ENCODE assay signal across 8 cellular contexts in genomic region chr16:88686439-88687253, GRCh38. TPM values are rescaled to one million over a fixed set of nuclear protein-coding genes. Genes with fewer than 3 reads are reported as not detected.
DNase-seq lines count a peak whose midpoint lies in the region; ATAC-seq and TF ChIP-seq lines count a peak whose summit lies in the region.

Gene SNAI3 (minus strand): TSS chr16:88686507. CDS start chr16:88686406, 101 bp downstream.

- H3K79me2 ChIP-seq in DND-41 (ENCODE audit: insufficient read depth, low read length), result no peaks in the 10 kb centered on the region

- H3K4me3 Mint-ChIP-seq in activated naive CD8-positive, alpha-beta T cell treated with anti-CD3 and anti-CD28 coated beads for 36 hours, result peak within 1 kb of the TSS; percentile 76

- no peaks in the 10 kb centered on the region for H3K36me3 ChIP-seq in DND-41 (ENCODE audit: insufficient read depth, low read length)
- no peaks in the 10 kb centered on the region for H3K36me3 ChIP-seq in psoas muscle (ENCODE audit: insufficient read depth in 1 of 2, low read depth in 1 of 2)
- no peaks in the 10 kb centered on the region for H3K36me3 ChIP-seq in vagina

- H3K27ac ChIP-seq in DND-41 (ENCODE audit: low read length), result no peak within 1 kb of the TSS
- H3K27ac ChIP-seq in psoas muscle, result peak within 1 kb of the TSS; percentile 79
- H3K27ac ChIP-seq in vagina, result no peak within 1 kb of the TSS

- no peaks in the 10 kb centered on the region for H3K9me3 ChIP-seq in DND-41 (ENCODE audit: insufficient read depth, low read length, severe bottlenecking)
- no peaks in the 10 kb centered on the region for H3K9me3 ChIP-seq in psoas muscle
- no peaks in the 10 kb centered on the region for H3K9me3 ChIP-seq in vagina

- peak within 1 kb of the TSS; percentile 16 to 50; a peak in 3 of 4 replicates for H3K4me3 ChIP-seq in DND-41 (ENCODE audit: low read depth in 1 of 2, low read length in 2 of 2)
- peak within 1 kb of the TSS; percentile 86 for H3K4me3 ChIP-seq in psoas muscle
- peak within 1 kb of the TSS; percentile 40 to 51 for H3K4me3 ChIP-seq in vagina

- DNase-seq in DND-41 (peak; percentile 81), Kasumi-1 (lab: John Stamatoyannopoulos, UW) (peak; percentile 56 to 58), left ventricle myocardium superior (peak; percentile 91), psoas muscle (peak; percentile 86 to 92), vagina (ENCODE audit: extremely low spot score in 2 of 2) (no peak)
- DNase-seq in activated naive CD8-positive, alpha-beta T cell treated with anti-CD3 and anti-CD28 coated beads for 36 hours, result peak; percentile 91

- peak within 1 kb of the TSS; percentile 30; the same call in 1 of the 2 replicates for H3K9ac ChIP-seq in DND-41 (ENCODE audit: low read depth, low read length)

- H3K4me1 Mint-ChIP-seq in activated naive CD8-positive, alpha-beta T cell treated with anti-CD3 and anti-CD28 coated beads for 36 hours, result peaks cover 36% of the 10 kb centered on the region

- H3K27me3 ChIP-seq in DND-41 (ENCODE audit: insufficient read depth, low read length, poor library complexity), result peaks cover 20% of the 10 kb centered on the region
- no peaks in the 10 kb centered on the region for H3K27me3 ChIP-seq in psoas muscle (ENCODE audit: insufficient read depth in 3 of 3, low read length in 2 of 3)
- no peaks in the 10 kb centered on the region for H3K27me3 ChIP-seq in vagina

- H3K4me1 ChIP-seq in DND-41 (ENCODE audit: insufficient read depth, low read length) (peaks cover 15% of the 10 kb centered on the region), psoas muscle (peaks cover 42% of the 10 kb centered on the region), vagina (peaks cover 24% of the 10 kb centered on the region)

- peak within 1 kb of the TSS; percentile 68 for H3K4me2 ChIP-seq in DND-41 (ENCODE audit: insufficient read depth, low read length)

- peaks cover 24% of the 10 kb centered on the region for H4K20me1 ChIP-seq in DND-41 (ENCODE audit: insufficient read depth, low read length)

- no peak for TF ChIP-seq POLR2A in vagina (IDR thresholded peaks at IDR 0.05)

- WGBS in psoas muscle, 3 donors, result 4 to 5% (median 4%) methylated on average over 57 to 65 of the region's 65 CpGs

- TF ChIP-seq CTCF in DND-41 (IDR thresholded peaks at IDR 0.05; ENCODE audit: borderline replicate concordance, extremely low read depth, low read length, poor library complexity, severe bottlenecking), result no peak
- TF ChIP-seq CTCF in psoas muscle (IDR thresholded peaks at IDR 0.05), result no peak
- no peak for TF ChIP-seq CTCF in vagina (IDR thresholded peaks at IDR 0.05)

- ATAC-seq in DND-41 (ENCODE audit: insufficient read depth, low read depth), result peak; percentile 96
- peak; percentile 50 for ATAC-seq in GM21786 (IDR thresholded peaks at IDR 0.05; ENCODE audit: unreplicated experiment)
- peak; percentile 92 for ATAC-seq in SK-N-SH treated with all-trans-retinoic acid at 6 μM for 48 hours
- peak; percentile 91 for ATAC-seq in left ventricle myocardium superior
- peak; percentile 84 to 87 (median 86) for ATAC-seq in psoas muscle

- H2AFZ ChIP-seq in DND-41 (ENCODE audit: low read depth, low read length), result no peak within 1 kb of the TSS

- intact Hi-C loops in left ventricle myocardium superior (cut with micrococcal nuclease), result no loop called here
- intact Hi-C loops in psoas muscle (cut with DNase I), result no loop called here
- intact Hi-C loops in vagina (cut with DNase I), result loop anchor here (10.0 kb wide), 1 partner anchor 58 kb away; no protein-coding TSS in a partner anchor

- H3K27ac Mint-ChIP-seq in activated naive CD8-positive, alpha-beta T cell treated with anti-CD3 and anti-CD28 coated beads for 36 hours, result no peak within 1 kb of the TSS

- no peaks in the 10 kb centered on the region for H3K36me3 Mint-ChIP-seq in activated naive CD8-positive, alpha-beta T cell treated with anti-CD3 and anti-CD28 coated beads for 36 hours

- no peaks in the 10 kb centered on the region for H3K9me3 Mint-ChIP-seq in activated naive CD8-positive, alpha-beta T cell treated with anti-CD3 and anti-CD28 coated beads for 36 hours

- no peaks in the 10 kb centered on the region for H3K27me3 Mint-ChIP-seq in activated naive CD8-positive, alpha-beta T cell treated with anti-CD3 and anti-CD28 coated beads for 36 hours

TF ChIP-seq in SK-N-SH treated with all-trans-retinoic acid at 6 μM for 48 hours, 23 proteins besides CTCF, POLR2A, EP300 and RAD21:
- no peak for TF ChIP-seq ESRRG (CRISPR knock-in tag; IDR thresholded peaks at IDR 0.05)
- TF ChIP-seq CSRNP3 (CRISPR knock-in tag; IDR thresholded peaks at IDR 0.05), result no peak
TF ChIP-seq in SK-N-SH treated with all-trans-retinoic acid at 6 μM for 48 hours: peak in this region for 0.

RNA-seq across cellular contexts. Expression of gene SNAI3, which starts in this region (rescaled TPM):
- 1 to 10 TPM; 2.0 to 2.2 TPM for total RNA-seq in activated naive CD8-positive, alpha-beta T cell treated with anti-CD3 and anti-CD28 coated beads for 36 hours
- total RNA-seq in left ventricle myocardium superior (3.8 TPM), psoas muscle (1 to 10 TPM; 1.5 to 8.5 (median 4.0) TPM), vagina (not detected)
- polyA plus RNA-seq in psoas muscle, result 1 to 10 TPM; 1.2 to 5.3 (median 3.0) TPM

Comparison
In these comparisons a context has a peak if more than half of its experiments do, and no peak if none do; other contexts are left out.
1. DNase-seq: peak in DND-41 (single experiment), Kasumi-1 (2 of 2), activated naive CD8-positive, alpha-beta T cell treated with anti-CD3 and anti-CD28 coated beads for 36 hours (single experiment), left ventricle myocardium superior (single experiment) and psoas muscle (2 of 2); none in vagina (0 of 2).
2. H3K4me3 ChIP-seq: peak in every context shown above with its lines; median percentile 86 in psoas muscle; 46 in vagina; 33 in DND-41.
3. Peak in every context shown above with its lines, with median percentiles within 50 percentile points of each other: ATAC-seq.